In genomic region chr16:8572919-8573724, GRCh38 we compare ENCODE assay signal across 7 cellular contexts. TPM values are rescaled to one million over a fixed set of nuclear protein-coding genes. Genes with fewer than 3 reads are reported as not detected.
DNase-seq lines count a peak whose midpoint lies in the region; ATAC-seq lines count a peak whose summit lies in the region.

No MANE protein-coding gene starts in this region.

- DNase-seq in ELR (ENCODE audit: low read depth) (peak; percentile 48), KBM-7 (peak; percentile 70), left lobe of liver (ENCODE audit: low spot score) (no peak)
- no peak for DNase-seq in activated naive CD8-positive, alpha-beta T cell treated with anti-CD3 and anti-CD28 coated beads, Interleukin-2, amount 10 ng/mL, durations not matched to agents 7 days and 5 days
- DNase-seq in stimulated activated CD4-positive, alpha-beta T cell treated with anti-CD3 and anti-CD28 coated beads, Interleukin-1b, Interleukin-23, amount 100 ng/mL, for 48 hours, result no peak
- DNase-seq in stimulated activated naive CD4-positive, alpha-beta T cell treated with Interleukin-2 at 50 U/mL for 16 hours (lab: John Stamatoyannopoulos, UW), result no peak

- POLR2A ChIA-PET in activated naive CD8-positive, alpha-beta T cell treated with anti-CD3 and anti-CD28 coated beads, Interleukin-2, amount 10 ng/mL, durations not matched to agents 7 days and 5 days (lab: Charles Lee), result no interaction called here

- in situ Hi-C loops in KBM-7 (cut with MboI; ENCODE audit: low pct_unique_long_range_greater_than_20kb, low sequenced_read_pairs), result loop anchor here (25.0 kb wide), 1 partner anchor 214 kb away; the partner anchor contains the start of genes PMM2 and TMEM186

- peak overlapping the region; percentile 56 for H3K27ac Mint-ChIP-seq in activated naive CD8-positive, alpha-beta T cell treated with anti-CD3 and anti-CD28 coated beads, Interleukin-2, amount 10 ng/mL, durations not matched to agents 7 days and 5 days

- ATAC-seq in activated naive CD8-positive, alpha-beta T cell treated with anti-CD3 and anti-CD28 coated beads, Interleukin-2, amount 10 ng/mL, durations not matched to agents 7 days and 5 days (ENCODE audit: low read depth), result no peak
- ATAC-seq in left lobe of liver (peak; percentile 66), HG03039 (IDR thresholded peaks at IDR 0.05; ENCODE audit: unreplicated experiment) (no peak)

- no peaks in the 10 kb centered on the region for H3K9me3 Mint-ChIP-seq in activated naive CD8-positive, alpha-beta T cell treated with anti-CD3 and anti-CD28 coated beads, Interleukin-2, amount 10 ng/mL, durations not matched to agents 7 days and 5 days

- peaks cover 8% of the 10 kb centered on the region for H3K4me1 Mint-ChIP-seq in activated naive CD8-positive, alpha-beta T cell treated with anti-CD3 and anti-CD28 coated beads, Interleukin-2, amount 10 ng/mL, durations not matched to agents 7 days and 5 days

- H3K36me3 Mint-ChIP-seq in activated naive CD8-positive, alpha-beta T cell treated with anti-CD3 and anti-CD28 coated beads, Interleukin-2, amount 10 ng/mL, durations not matched to agents 7 days and 5 days, result no peaks in the 10 kb centered on the region

- H3K27me3 Mint-ChIP-seq in activated naive CD8-positive, alpha-beta T cell treated with anti-CD3 and anti-CD28 coated beads, Interleukin-2, amount 10 ng/mL, durations not matched to agents 7 days and 5 days, result peaks cover 19% of the 10 kb centered on the region

- no peak overlapping the region for H3K4me3 Mint-ChIP-seq in activated naive CD8-positive, alpha-beta T cell treated with anti-CD3 and anti-CD28 coated beads, Interleukin-2, amount 10 ng/mL, durations not matched to agents 7 days and 5 days

RNA-seq across cellular contexts. Expression of gene TMEM114, which starts 17.2 kb away (rescaled TPM):
- not detected for total RNA-seq in activated naive CD8-positive, alpha-beta T cell treated with anti-CD3 and anti-CD28 coated beads, Interleukin-2, amount 10 ng/mL, durations not matched to agents 7 days and 5 days
- total RNA-seq in left lobe of liver, result not detected

RNA-seq across cellular contexts. Expression of gene METTL22, which starts 48.4 kb away (rescaled TPM):
- total RNA-seq in activated naive CD8-positive, alpha-beta T cell treated with anti-CD3 and anti-CD28 coated beads, Interleukin-2, amount 10 ng/mL, durations not matched to agents 7 days and 5 days, result 10 to 100 TPM; 36.3 to 40.8 TPM
- total RNA-seq in left lobe of liver, result 14.9 TPM

Comparison
In these comparisons a context has a peak if more than half of its experiments do, and no peak if none do; other contexts are left out.
1. DNase-seq: peak in ELR (single experiment) and KBM-7 (single experiment); none in activated naive CD8-positive, alpha-beta T cell treated with anti-CD3 and anti-CD28 coated beads, Interleukin-2, amount 10 ng/mL, durations not matched to agents 7 days and 5 days (single experiment), left lobe of liver (single experiment), stimulated activated CD4-positive, alpha-beta T cell treated with anti-CD3 and anti-CD28 coated beads, Interleukin-1b, Interleukin-23, amount 100 ng/mL, for 48 hours (single experiment) and stimulated activated naive CD4-positive, alpha-beta T cell treated with Interleukin-2 at 50 U/mL for 16 hours (single experiment).